In the genomic region with DNA sequence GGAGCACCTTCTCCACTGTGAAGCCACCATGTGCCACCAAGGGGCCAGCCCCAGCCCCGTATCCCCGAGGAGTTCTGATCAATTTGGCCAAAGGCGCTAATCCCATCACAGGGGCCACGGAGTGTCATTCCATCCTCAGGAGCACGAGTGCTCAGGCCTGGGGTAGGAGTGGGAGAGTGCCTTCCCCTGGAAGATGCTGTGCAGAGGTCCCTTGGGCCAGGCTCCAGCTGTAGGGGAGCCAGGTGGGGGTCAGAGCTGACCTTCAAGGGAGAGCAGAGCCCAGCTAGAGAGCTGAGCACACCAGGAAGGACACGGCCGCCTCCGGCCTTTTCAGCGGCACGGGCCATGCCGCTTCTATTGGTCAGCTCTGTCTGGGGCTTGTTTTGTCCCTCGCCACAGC, we compare ENCODE assay signal across 1 cellular context.
TF ChIP-seq lines count a peak whose summit lies in the region.

No MANE protein-coding gene starts in this region.

TF ChIP-seq in H1, 55 proteins besides CTCF, POLR2A, EP300 and RAD21:
- TF ChIP-seq PHF8 (conservative IDR thresholded peaks at IDR 0.05; ENCODE audit: low read depth, low read length) (no peak), RFX5 (IDR thresholded peaks at IDR 0.05; ENCODE audit: borderline replicate concordance, low read depth, low read length) (no peak), TCF12 (IDR thresholded peaks at IDR 0.05; ENCODE audit: low read depth, low read length) (no peak), CEBPB (IDR thresholded peaks at IDR 0.05; ENCODE audit: low read depth, low read length) (no peak), FOSL1 (IDR thresholded peaks at IDR 0.05; ENCODE audit: insufficient read depth, low read depth, low read length) (no peak)
- TF ChIP-seq, protein P1, sequence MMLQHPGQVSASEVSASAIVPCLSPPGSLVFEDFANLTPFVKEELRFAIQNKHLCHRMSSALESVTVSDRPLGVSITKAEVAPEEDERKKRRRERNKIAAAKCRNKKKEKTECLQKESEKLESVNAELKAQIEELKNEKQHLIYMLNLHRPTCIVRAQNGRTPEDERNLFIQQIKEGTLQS (IDR thresholded peaks at IDR 0.05; ENCODE audit: insufficient read depth, low read depth, low read length) = no peak
- TF ChIP-seq, protein P2, sequence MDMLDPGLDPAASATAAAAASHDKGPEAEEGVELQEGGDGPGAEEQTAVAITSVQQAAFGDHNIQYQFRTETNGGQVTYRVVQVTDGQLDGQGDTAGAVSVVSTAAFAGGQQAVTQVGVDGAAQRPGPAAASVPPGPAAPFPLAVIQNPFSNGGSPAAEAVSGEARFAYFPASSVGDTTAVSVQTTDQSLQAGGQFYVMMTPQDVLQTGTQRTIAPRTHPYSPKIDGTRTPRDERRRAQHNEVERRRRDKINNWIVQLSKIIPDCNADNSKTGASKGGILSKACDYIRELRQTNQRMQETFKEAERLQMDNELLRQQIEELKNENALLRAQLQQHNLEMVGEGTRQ (IDR thresholded peaks at IDR 0.05; ENCODE audit: low read length) = no peak
